8 cellular contexts compared by ENCODE assay signal in the genomic region with DNA sequence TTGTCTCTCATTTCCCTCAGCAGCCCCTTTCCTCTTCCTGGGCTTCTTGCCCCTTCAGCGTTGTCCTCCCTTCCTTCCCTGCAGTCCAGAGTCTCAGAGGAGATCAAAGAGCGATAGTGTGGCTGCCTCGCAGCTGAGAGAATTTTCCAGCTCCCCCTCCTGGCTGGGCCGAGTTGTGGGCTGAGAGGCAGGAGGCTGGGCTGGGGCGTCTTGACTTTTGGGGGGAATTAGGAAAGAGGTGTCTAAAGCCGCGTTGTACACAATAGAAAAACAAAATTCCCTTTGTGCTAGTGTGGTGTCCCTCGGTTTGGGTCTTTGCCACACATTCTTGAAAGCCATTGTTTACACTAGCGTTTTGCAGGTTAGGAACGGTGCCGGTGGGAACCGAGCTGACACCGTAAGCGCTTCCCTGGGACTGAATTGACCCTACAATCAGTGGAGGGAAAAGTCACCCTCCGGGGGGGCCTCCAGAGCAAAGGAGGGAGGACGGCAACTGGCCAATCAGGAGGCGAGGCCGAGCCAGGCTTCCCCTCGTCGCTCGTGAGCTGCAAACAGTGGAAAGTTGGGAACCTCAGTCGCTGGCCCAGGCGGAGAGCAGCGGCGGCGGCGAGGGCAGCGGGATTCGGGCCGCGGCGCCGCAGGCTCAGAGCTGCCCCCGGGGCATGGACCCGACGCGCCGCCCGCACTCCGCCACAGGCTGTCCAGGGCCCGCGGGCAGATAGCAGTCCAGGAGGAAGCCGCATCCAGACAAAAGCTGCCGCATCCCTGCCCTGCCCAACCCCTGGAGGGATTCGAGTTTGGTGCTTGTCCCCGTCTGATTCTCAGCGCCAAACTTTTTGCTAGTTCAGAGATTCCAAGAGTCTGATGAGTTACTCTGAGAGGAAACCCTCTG. TPM values are rescaled to one million over a fixed set of nuclear protein-coding genes. Genes with fewer than 3 reads are reported as not detected.
DNase-seq lines count a peak whose midpoint lies in the region; ATAC-seq, FAIRE-seq and TF ChIP-seq lines count a peak whose summit lies in the region.

Gene HMCN1 (plus strand): TSS at position 574 of the 892 bp plus-strand sequence. CDS start 389 bp downstream, outside the sequence.

- peak; percentile 68 for ATAC-seq in RWPE2 (ENCODE audit: low read depth)

- H3K4me1 ChIP-seq in RWPE2 (ENCODE audit: insufficient read depth, poor library complexity, severe bottlenecking), result no peaks in the 10 kb centered on the region

- H3K4me1 Mint-ChIP-seq in Calu3 (ENCODE audit: low read depth, unreplicated experiment), result peaks cover 16% of the 10 kb centered on the region

- peak; percentile 30 for TF ChIP-seq CTCF in Calu3 (IDR thresholded peaks at IDR 0.05; ENCODE audit: unreplicated experiment)
- TF ChIP-seq CTCF in RWPE2 (IDR thresholded peaks at IDR 0.05; ENCODE audit: poor library complexity, severe bottlenecking), result peak; percentile 37
- TF ChIP-seq CTCF in brain microvascular endothelial cell (IDR thresholded peaks at IDR 0.05; ENCODE audit: low read depth, low read length, missing control alignments), result peak; percentile 74

- no TSS peak for BruUV-seq in Calu3 (replicated peaks; lab: Mats Ljungman, UMichigan)

- peaks cover 4% of the 10 kb centered on the region for H3K9me3 Mint-ChIP-seq in Calu3 (ENCODE audit: low read depth, unreplicated experiment)

- H3K36me3 ChIP-seq in RWPE2 (ENCODE audit: low read depth), result no peaks in the 10 kb centered on the region
- no peaks in the 10 kb centered on the region for H3K36me3 ChIP-seq in brain microvascular endothelial cell (replicated peaks)

- intact Hi-C loops in Calu3 (cut with micrococcal nuclease; ENCODE audit: unreplicated experiment), result no loop called here

- TF ChIP-seq POLR2A in GM12891 (IDR thresholded peaks at IDR 0.05; ENCODE audit: low read depth, low read length), result no peak

- CTCF ChIA-PET in Calu3 (lab: Charles Lee), result interaction anchor here (0.7 to 1.5 kb wide), 5 partner anchors 14 to 427 kb away, joined by 3 to 22 read pairs (median 3); no protein-coding TSS in a partner anchor

- peak within 1 kb of the TSS; percentile 7 for H3K27ac Mint-ChIP-seq in Calu3 (ENCODE audit: unreplicated experiment)

- in situ Hi-C loops in brain microvascular endothelial cell (cut with HindIII; ENCODE audit: low pct_ligation_motif_present, low sequenced_read_pairs), result no loop called here

- peak within 1 kb of the TSS; percentile 26 for H3K4me3 ChIP-seq in RWPE2 (ENCODE audit: severe bottlenecking)
- peak within 1 kb of the TSS; percentile 64 for H3K4me3 ChIP-seq in brain microvascular endothelial cell (ENCODE audit: low read depth, low read length)
- peak within 1 kb of the TSS; percentile 49 for H3K4me3 ChIP-seq in iPS-11a (ENCODE audit: low read depth, low read length)

- peak within 1 kb of the TSS; percentile 72 for H3K4me3 Mint-ChIP-seq in Calu3 (ENCODE audit: low read depth, unreplicated experiment)

- DNase-seq in Calu3 (peak; percentile 70), HS-27A (ENCODE audit: low read depth) (peak; percentile 35), RWPE2 (ENCODE audit: low spot score) (no peak), brain microvascular endothelial cell (peak; percentile 34), putamen (ENCODE audit: low spot score) (peak; percentile 20), NCI-H187 treated with DMSO at 0.1 percent for 48 hours (lab: John Stamatoyannopoulos, UW) (no peak), GM12891 (ENCODE audit: insufficient read length, low spot score) (no peak)

- H3K27me3 Mint-ChIP-seq in Calu3 (ENCODE audit: unreplicated experiment), result peaks cover 26% of the 10 kb centered on the region

- H3K36me3 Mint-ChIP-seq in Calu3 (ENCODE audit: insufficient read depth, unreplicated experiment), result peaks cover 6% of the 10 kb centered on the region

- no peaks in the 10 kb centered on the region for H3K27me3 ChIP-seq in RWPE2 (ENCODE audit: insufficient read depth, poor library complexity, severe bottlenecking)
- no peaks in the 10 kb centered on the region for H3K27me3 ChIP-seq in brain microvascular endothelial cell (replicated peaks)

- no peaks in the 10 kb centered on the region for H3K9me3 ChIP-seq in RWPE2 (ENCODE audit: severe bottlenecking)

- H3K27ac ChIP-seq in RWPE2 (ENCODE audit: poor library complexity, severe bottlenecking) (no peak within 1 kb of the TSS), brain microvascular endothelial cell (no peak within 1 kb of the TSS)

- no peak for FAIRE-seq in GM12891 (lab: Jason Lieb, UNC)

TF ChIP-seq in GM12891, 5 proteins besides CTCF, POLR2A, EP300 and RAD21:
- no peak for TF ChIP-seq TAF1 (IDR thresholded peaks at IDR 0.05; ENCODE audit: low read depth, low read length)
- TF ChIP-seq PAX5 (IDR thresholded peaks at IDR 0.05; ENCODE audit: insufficient read depth, low read length, severe bottlenecking), result no peak
- TF ChIP-seq POU2F2 (IDR thresholded peaks at IDR 0.05; ENCODE audit: low read depth, low read length), result no peak
- no peak for TF ChIP-seq SPI1 (IDR thresholded peaks at IDR 0.05; ENCODE audit: low read depth, low read length)
- no peak for TF ChIP-seq POLR2AphosphoS5 (IDR thresholded peaks at IDR 0.05; ENCODE audit: low read depth, low read length)

RNA-seq across cellular contexts. Expression of gene HMCN1, which starts in this region (rescaled TPM):
- total RNA-seq in Calu3 (2022), result 0.02 and 0.05 TPM in 2 replicates
- 0.04 TPM for polyA plus RNA-seq in GM12891 (2012; ENCODE audit: low read depth, missing spikeins)

Comparison
In these comparisons a context has a peak if more than half of its experiments do, and no peak if none do; other contexts are left out.
1. Peak in DNase-seq in Calu3; RNA of the gene not detected or under 1 TPM.
2. DNase-seq: peak in HS-27A (single experiment), brain microvascular endothelial cell (single experiment) and putamen (single experiment); none in RWPE2 (single experiment), NCI-H187 treated with DMSO at 0.1 percent for 48 hours (single experiment) and GM12891 (single experiment).
3. Peak in every context shown above with its lines, with median percentiles within 50 percentile points of each other: CTCF ChIP-seq and H3K4me3 ChIP-seq.